ENCODE assay signal across 19 cellular contexts in the genomic region with DNA sequence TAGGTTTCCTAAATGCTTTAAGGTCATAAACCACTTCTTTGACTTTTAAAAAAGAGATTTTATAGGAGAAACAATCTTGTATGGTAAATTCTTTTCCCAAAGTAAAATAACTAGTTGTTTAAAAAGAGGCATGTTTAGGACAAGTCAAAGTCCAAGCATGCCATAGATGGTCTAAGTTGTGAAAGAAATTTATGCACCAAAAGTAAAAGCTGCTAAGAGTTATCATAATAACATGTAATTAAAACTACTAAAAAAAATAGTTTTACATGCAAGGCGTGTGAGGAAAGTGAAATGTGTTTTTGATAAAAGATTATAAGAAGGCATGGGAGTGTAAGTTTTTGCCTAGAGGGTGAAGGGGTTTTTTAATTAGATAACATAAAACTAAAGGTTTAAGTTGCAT. TPM values are rescaled to one million over a fixed set of nuclear protein-coding genes. Genes with fewer than 3 reads are reported as not detected.
DNase-seq lines count a peak whose midpoint lies in the region; ATAC-seq and TF ChIP-seq lines count a peak whose summit lies in the region.
"Had no signal": no experiment of that assay in that cellular context is flagged by ENCODE, and none has a peak within 500 bp of the region (broad histone marks: within the 10 kb centered on the region; RNA-seq: fewer than 3 reads in every experiment).

No MANE protein-coding gene starts in this region.

- ATAC-seq in HG02642 (IDR thresholded peaks at IDR 0.05; ENCODE audit: poor library complexity, unreplicated experiment) = no peak
- ATAC-seq in HG02623 (IDR thresholded peaks at IDR 0.05; ENCODE audit: unreplicated experiment) = no peak
- ATAC-seq: activated CD8-positive, alpha-beta T cell treated with anti-CD3 and anti-CD28 coated beads, Interleukin-2, amount 10 ng/mL, durations not matched to agents 7 days and 5 days had no signal

- no peak overlapping the region for H3K27ac ChIP-seq in HUES48 (ENCODE audit: low read depth, low read length)
- H3K27ac ChIP-seq in osteoblast (ENCODE audit: low read depth, low read length) = no peak overlapping the region
- H3K27ac ChIP-seq: BLaER1, neutrophil, sigmoid colon, suprapubic skin had no signal

- H3K9me3 ChIP-seq in HUES48 (ENCODE audit: control insufficient read depth, insufficient read depth, low read length) = peaks cover 55% of the 10 kb centered on the region
- peaks cover 6% of the 10 kb centered on the region for H3K9me3 ChIP-seq in osteoblast (ENCODE audit: low read depth, low read length)

- no peak overlapping the region for H3K9ac ChIP-seq in HUES48 (ENCODE audit: low read depth, low read length)
- H3K9ac ChIP-seq: BLaER1 had no signal

- DNase-seq in ELR (ENCODE audit: low read depth) (peak; percentile 46), RPMI8226 (peak; percentile 6), iris pigment epithelial cell (ENCODE audit: low read depth) (peak; percentile 20), osteoblast (ENCODE audit: insufficient read length, low spot score, missing footprints) (no peak)
- DNase-seq: activated CD8-positive, alpha-beta T cell treated with anti-CD3 and anti-CD28 coated beads, Interleukin-2, amount 10 ng/mL, durations not matched to agents 7 days and 5 days; DND-41; GOT3; head of caudate nucleus; kidney; midbrain; NCI-H1417 treated with DMSO at 0.1 percent for 48 hours; sigmoid colon; stimulated activated CD8-positive, alpha-beta memory T cell treated with anti-CD3 and anti-CD28 coated beads, Interleukin-4, amount 100 ng/mL, for 48 hours had no signal

- TF ChIP-seq CTCF in osteoblast (IDR thresholded peaks at IDR 0.05; ENCODE audit: extremely low read depth, low read depth, low read length) = no peak

- no peak overlapping the region for H2AFZ ChIP-seq in osteoblast (ENCODE audit: low read length)

- H4K20me1 ChIP-seq in osteoblast (ENCODE audit: insufficient read depth, low read length) = peaks cover 3% of the 10 kb centered on the region
- H4K20me1 ChIP-seq: BLaER1 had no signal

- H3K79me2 ChIP-seq in osteoblast (ENCODE audit: insufficient read depth, low read length) = peaks cover 58% of the 10 kb centered on the region

- H3K27me3 ChIP-seq in HUES48 (ENCODE audit: control insufficient read depth, insufficient read depth, low read length) (no peaks in the 10 kb centered on the region), osteoblast (ENCODE audit: insufficient read depth, low read length) (no peaks in the 10 kb centered on the region)
- H3K27me3 ChIP-seq: BLaER1, neutrophil, sigmoid colon, suprapubic skin had no signal

- no peak overlapping the region for H3K4me2 ChIP-seq in osteoblast (ENCODE audit: insufficient read depth, low read length)
- H3K4me2 ChIP-seq: BLaER1 had no signal

- H3K36me3 ChIP-seq in HUES48 (ENCODE audit: control insufficient read depth, insufficient read depth, low read length) (peaks cover 7% of the 10 kb centered on the region; the same call in 1 of the 2 replicates), osteoblast (ENCODE audit: insufficient read depth, low read length) (no peaks in the 10 kb centered on the region)
- H3K36me3 ChIP-seq: neutrophil, sigmoid colon, suprapubic skin had no signal

- H3K4me3 ChIP-seq in HUES48 (ENCODE audit: low read depth, low read length) (peak overlapping the region; percentile 17; the same call in 1 of the 2 replicates), osteoblast (ENCODE audit: insufficient read depth, low read length) (no peak overlapping the region)
- H3K4me3 ChIP-seq: sigmoid colon, suprapubic skin had no signal

- H3K4me1 ChIP-seq in HUES48 (ENCODE audit: control insufficient read depth, insufficient read depth, low read length) (no peaks in the 10 kb centered on the region), osteoblast (ENCODE audit: insufficient read depth, low read length) (no peaks in the 10 kb centered on the region)
- H3K4me1 ChIP-seq: BLaER1, sigmoid colon, suprapubic skin had no signal

RNA-seq across cellular contexts. Expression of a gene that starts 22.5 kb away (rescaled TPM):
- total RNA-seq in osteoblast = 18.0 and 24.6 TPM in 2 replicates

RNA-seq across cellular contexts. Expression of a gene that starts 22.6 kb away (rescaled TPM):
- 35.7 and 35.8 TPM in 2 replicates for total RNA-seq in osteoblast
